Comparison of ENCODE assay signal across 21 cellular contexts in genomic region chr1:157272264-157272663, GRCh38.
"Had no signal": no experiment of that assay in that cellular context is flagged by ENCODE, and none has a peak within 500 bp of the region (broad histone marks: within the 10 kb centered on the region; RNA-seq: fewer than 3 reads in every experiment).

No MANE protein-coding gene starts in this region.

- ATAC-seq: Panc1, PC-3, SK-N-SH treated with all-trans-retinoic acid at 6 μM for 48 hours had no signal

- H3K4me2 ChIP-seq: KMS-11 had no signal

- DNase-seq: IMR-90, Kasumi-1, MM.1S, NCI-H1092 treated with DMSO at 0.1 percent for 48 hours, NCI-H1436, NCI-H187, NCI-H2029, NCI-H2081 treated with DMSO at 0.1 percent for 48 hours, NCI-H2171, NCI-H226, NCI-H446, NCI-H510A, NCI-H524 treated with DMSO at 0.1 percent for 48 hours, NCI-H69, NCI-H774, PC-3, SHP77 had no signal

- H3K9ac ChIP-seq: KMS-11 had no signal

- H3K27ac ChIP-seq: KMS-11, RWPE1 had no signal
